ENCODE assay signal across 9 cellular contexts in genomic region chr17:43720311-43721060, GRCh38. TPM values are rescaled to one million over a fixed set of nuclear protein-coding genes. Genes with fewer than 3 reads are reported as not detected.
DNase-seq lines count a peak whose midpoint lies in the region; ATAC-seq, FAIRE-seq and TF ChIP-seq lines count a peak whose summit lies in the region.
"Had no signal": no experiment of that assay in that cellular context is flagged by ENCODE, and none has a peak within 500 bp of the region (broad histone marks: within the 10 kb centered on the region; RNA-seq: fewer than 3 reads in every experiment).

No MANE protein-coding gene starts in this region.

- POLR2A ChIA-PET in PC-3 (lab: Charles Lee; ENCODE audit: unreplicated experiment), result no interaction called here

- H3K4me3 Mint-ChIP-seq in nephron progenitor cell, result peak overlapping the region; percentile 72

- H3K9ac ChIP-seq in PC-3 (ENCODE audit: low read length), result peak overlapping the region; percentile 73

- H3K9me3 ChIP-seq in PC-3 (ENCODE audit: low read length), result no peaks in the 10 kb centered on the region

- peak overlapping the region; percentile 89 for H2AFZ ChIP-seq in PC-3 (ENCODE audit: low read length)

- intact Hi-C loops in PC-3 (cut with micrococcal nuclease), result no loop called here

- H3K36me3 Mint-ChIP-seq in nephron progenitor cell (ENCODE audit: low read depth), result no peaks in the 10 kb centered on the region

- H3K27ac Mint-ChIP-seq in nephron progenitor cell, result no peak overlapping the region

- H3K9me3 Mint-ChIP-seq in nephron progenitor cell, result peaks cover 4% of the 10 kb centered on the region

- H3F3A ChIP-seq in PC-3 (ENCODE audit: low read length, unreplicated experiment), result no peaks in the 10 kb centered on the region

- no peak overlapping the region for H3K27ac ChIP-seq in PC-3 (ENCODE audit: low read length)

- H3K79me2 ChIP-seq in PC-3 (ENCODE audit: low read length), result no peaks in the 10 kb centered on the region

- H3K4me3 ChIP-seq in PC-3 (ENCODE audit: low read length) (peak overlapping the region; percentile 71), foreskin fibroblast (ENCODE audit: low read depth in 1 of 2, low read length in 2 of 2) (peak overlapping the region; percentile 49 to 56)

- peaks cover 27% of the 10 kb centered on the region for H3K27me3 Mint-ChIP-seq in nephron progenitor cell (ENCODE audit: low read depth, poor library complexity)

- H3K36me3 ChIP-seq in PC-3 (ENCODE audit: low read depth, low read length), result no peaks in the 10 kb centered on the region

- no peaks in the 10 kb centered on the region for H4K20me1 ChIP-seq in PC-3 (ENCODE audit: low read length)

- no peak for FAIRE-seq in D721Med (lab: Jason Lieb, UNC)
- FAIRE-seq: islet of Langerhans had no signal

- CTCF ChIA-PET in PC-3 (lab: Charles Lee), result no interaction called here

- no peaks in the 10 kb centered on the region for H3K9me2 ChIP-seq in PC-3 (replicated peaks; ENCODE audit: low read length)

- ATAC-seq in HG02678 (IDR thresholded peaks at IDR 0.05; ENCODE audit: unreplicated experiment) (peak; percentile 83), PC-3 (peak; percentile 85)
- ATAC-seq in stimulated activated naive CD8-positive, alpha-beta T cell treated with anti-CD3 and anti-CD28 coated beads, Interleukin-15, Interleukin-2, amounts not matched to agents 100 U/mL and 50 U/mL, for 24 hours, result peak; percentile 87

- H3K4me2 ChIP-seq in PC-3 (ENCODE audit: low read length), result peak overlapping the region; percentile 87

- peak; percentile 86 for DNase-seq in G401 (ENCODE audit: low spot score)
- peak; percentile 61 for DNase-seq in PC-3
- DNase-seq in activated gamma-delta T cell treated with Interleukin-2 at 50 U/mL for 16 hours, result peak; percentile 67
- DNase-seq in foreskin fibroblast, result peak in 1 of 2 donors; percentile 85
- DNase-seq in nephron progenitor cell, result peak; percentile 75
- DNase-seq in stimulated activated naive CD8-positive, alpha-beta T cell treated with anti-CD3 and anti-CD28 coated beads, Interleukin-15, Interleukin-2, amounts not matched to agents 100 U/mL and 50 U/mL, for 24 hours, result peak; percentile 83
- no peak for DNase-seq in D721Med (ENCODE audit: insufficient read length, low spot score)

- peaks cover 23% of the 10 kb centered on the region for H3K4me1 ChIP-seq in PC-3 (ENCODE audit: insufficient read depth, low read length)

- in situ Hi-C loops in G401 (cut with HindIII; ENCODE audit: low sequenced_read_pairs), result no loop called here

- no TSS peak for BruUV-seq in PC-3 (replicated peaks; lab: Mats Ljungman, UMichigan)

- H3K27me3 ChIP-seq in PC-3 (ENCODE audit: low read length), result no peaks in the 10 kb centered on the region

- TF ChIP-seq CTCF in PC-3 (conservative IDR thresholded peaks at IDR 0.05; ENCODE audit: low read depth, low read length) (no peak), foreskin fibroblast (IDR thresholded peaks at IDR 0.05; ENCODE audit: low read depth, low read length) (no peak), nephron progenitor cell (IDR thresholded peaks at IDR 0.05) (no peak), D721Med (IDR thresholded peaks at IDR 0.05; ENCODE audit: insufficient read depth, missing control alignments) (no peak)

- H3K4me1 Mint-ChIP-seq in nephron progenitor cell, result peaks cover 74% of the 10 kb centered on the region

RNA-seq across cellular contexts. Expression of gene SOST, which starts 38.1 kb away (rescaled TPM):
- total RNA-seq in G401 (2014; rRNA removed; shearing (Covaris generic)), result 59.3 and 74.0 TPM in 2 replicates
- not detected in 2 replicates for total RNA-seq in PC-3 (2014; rRNA removed)

RNA-seq across cellular contexts. Expression of gene DUSP3, which starts 58.3 kb away (rescaled TPM):
- total RNA-seq in G401 (2014; rRNA removed; shearing (Covaris generic)), result 79.1 and 101 TPM in 2 replicates
- 48.6 and 50.7 TPM in 2 replicates for total RNA-seq in PC-3 (2014; rRNA removed)

RNA-seq across cellular contexts. Expression of gene MEOX1, which starts 58.8 kb away (rescaled TPM):
- 86.0 and 87.4 TPM in 2 replicates for total RNA-seq in G401 (2014; rRNA removed; shearing (Covaris generic))
- total RNA-seq in PC-3 (2014; rRNA removed), result 0.84 TPM in 1 of 2 replicates, not detected in the other

RNA-seq across cellular contexts. Expression of gene CFAP97D1, which starts 59.7 kb away (rescaled TPM):
- not detected in 2 replicates for total RNA-seq in G401 (2014; rRNA removed; shearing (Covaris generic))
- 0.12 and 0.29 TPM in 2 replicates for total RNA-seq in PC-3 (2014; rRNA removed)

Comparison
In these comparisons a context has a peak if more than half of its experiments do, and no peak if none do; other contexts are left out.
1. RNA of gene SOST, which starts 38.1 kb away (total RNA-seq): 59.3 to 74.0 TPM in G401; not detected in PC-3; every median in the first group is over 10 times any median in the second.
2. RNA of gene MEOX1, which starts 58.8 kb away (total RNA-seq): 86.0 to 87.4 TPM in G401; 0.84 TPM in PC-3; every median in the first group is over 10 times any median in the second.
3. Peak in every context shown above with its lines, with median percentiles within 50 percentile points of each other: ATAC-seq.